27 cellular contexts compared by ENCODE assay signal in genomic region chr6:33404884-33405283, GRCh38. TPM values are rescaled to one million over a fixed set of nuclear protein-coding genes. Genes with fewer than 3 reads are reported as not detected.
DNase-seq lines count a peak whose midpoint lies in the region; ATAC-seq, FAIRE-seq and TF ChIP-seq lines count a peak whose summit lies in the region.
"Had no signal": no experiment of that assay in that cellular context is flagged by ENCODE, and none has a peak within 500 bp of the region (broad histone marks: within the 10 kb centered on the region; RNA-seq: fewer than 3 reads in every experiment).

No MANE protein-coding gene starts in this region.

- no peaks in the 10 kb centered on the region for H3K79me2 ChIP-seq in HepG2 (ENCODE audit: insufficient read depth, low read length)

- intact Hi-C loops in HepG2 (cut with micrococcal nuclease; ENCODE audit: unreplicated experiment) (no loop called here), right lobe of liver (cut with DNase I) (no loop called here)

- DNase-seq in HepG2 (ENCODE audit: low spot score) (no peak), right lobe of liver (no peak), RWPE1 (ENCODE audit: low spot score) (no peak), endothelial cell (ENCODE audit: low spot score) (no peak), H7 (no peak)
- DNase-seq in activated CD4-positive, alpha-beta T cell treated with anti-CD3 and anti-CD28 coated beads, Interleukin-2, amount 50 U/mL, for 4 hours = no peak
- DNase-seq: AML-193; DMS153; DND-41; MV-4-11; NCI-H1105; NCI-H1436 treated with DMSO at 0.1 percent for 48 hours; NCI-H187 treated with DMSO at 0.1 percent for 48 hours; NCI-H446; NCI-H526; NCI-H82; NK-92 treated with Interleukin-12 subunit alpha and Interleukin-12 subunit beta, amount 100 ng/mL, for 24 hours; PC-9; Right ventricle myocardium superior had no signal

- CTCF ChIA-PET in HepG2 (lab: Yijun Ruan, JAX; ENCODE audit: low intra/inter-chr PET ratio, low total read pairs) (no interaction called here), RWPE1 (lab: Yijun Ruan, JAX) (no interaction called here)

- POLR2A ChIA-PET in HepG2 (lab: Yijun Ruan, JAX) (no interaction called here), RWPE1 (lab: Yijun Ruan, JAX; ENCODE audit: low non-redundant PET) (no interaction called here)

- WGBS in HepG2 (ENCODE audit: low lambda C conversion rate) = 97% methylated on average over 17 of the region's 17 CpGs
- WGBS in right lobe of liver (ENCODE audit: insufficient coverage, low coverage, low lambda C conversion rate, missing lambda C conversion rate) = 92% methylated on average over 4 of the region's 17 CpGs

- H4K20me1 ChIP-seq in HepG2 (ENCODE audit: insufficient read depth, low read length) = no peaks in the 10 kb centered on the region

- peaks cover 7% of the 10 kb centered on the region for H3K4me1 Mint-ChIP-seq in endothelial cell (ENCODE audit: unreplicated experiment)

- no TSS peak for BruUV-seq in HepG2 (replicated peaks; lab: Mats Ljungman, UMichigan)

- TF ChIP-seq CTCF in HepG2 (CRISPR knock-in tag; IDR thresholded peaks at IDR 0.05) (no peak), right lobe of liver (IDR thresholded peaks at IDR 0.05) (no peak), RWPE1 (conservative IDR thresholded peaks at IDR 0.05; ENCODE audit: low read depth) (no peak), endothelial cell (IDR thresholded peaks at IDR 0.05; ENCODE audit: unreplicated experiment) (no peak)

- H2AFZ ChIP-seq in HepG2 (ENCODE audit: low read length) = no peak overlapping the region
- H2AFZ ChIP-seq: PC-9 had no signal

- H3K27me3 ChIP-seq in HepG2 (ENCODE audit: control insufficient read depth in 1 of 2, insufficient read depth in 2 of 2, low read length in 2 of 2) (no peaks in the 10 kb centered on the region), right lobe of liver (no peaks in the 10 kb centered on the region), H7 (ENCODE audit: control insufficient read depth, insufficient read depth, low read length) (no peaks in the 10 kb centered on the region)
- H3K27me3 ChIP-seq: SJSA1 had no signal

- in situ Hi-C loops in HepG2 (cut with HindIII; ENCODE audit: extremely low pct_ligation_motif_present, low pct_unique_long_range_greater_than_20kb) = loop anchor here (25.0 kb wide), 1 partner anchor 118 kb away; the partner anchor contains the start of genes B3GALT4, PFDN6, RGL2 and WDR46

- H3K9me3 Mint-ChIP-seq in endothelial cell (ENCODE audit: unreplicated experiment) = no peaks in the 10 kb centered on the region

- H3K36me3 ChIP-seq in HepG2 (replicated peaks in 1 of 2; ENCODE audit: control insufficient read depth in 1 of 2, insufficient read depth in 2 of 2, low read length in 2 of 2) (peaks cover 34 to 70% of the 10 kb centered on the region in 2 experiments), right lobe of liver (no peaks in the 10 kb centered on the region), H7 (replicated peaks; ENCODE audit: control insufficient read depth, insufficient read depth, low read length) (peaks cover 46% of the 10 kb centered on the region)

- no peak for ATAC-seq in HepG2
- no peak for ATAC-seq in right lobe of liver
- no peak for ATAC-seq in SK-N-SH treated with all-trans-retinoic acid at 6 μM for 48 hours
- ATAC-seq: A549, HCT116, K562 had no signal

- TF ChIP-seq EP300 in HepG2 (IDR thresholded peaks at IDR 0.05; ENCODE audit: low read depth in 2 of 2, low read length in 2 of 2) = no peak
- TF ChIP-seq EP300 in HepG2 (CRISPR knock-in tag; IDR thresholded peaks at IDR 0.05; ENCODE audit: borderline replicate concordance) = no peak

- peaks cover 15% of the 10 kb centered on the region for H3K36me3 Mint-ChIP-seq in endothelial cell (ENCODE audit: low read depth, unreplicated experiment)

- TF ChIP-seq RAD21 in HepG2 (CRISPR knock-in tag; IDR thresholded peaks at IDR 0.05) = no peak

- H3K4me3 ChIP-seq in HepG2 (replicated peaks in 1 of 3; ENCODE audit: insufficient read depth in 1 of 3, low read depth in 2 of 3, low read length in 3 of 3) (no peak overlapping the region), right lobe of liver (no peak overlapping the region), H7 (ENCODE audit: insufficient read depth, low read depth, low read length) (no peak overlapping the region)
- H3K4me3 ChIP-seq: A549, K562, PC-9, SJSA1 had no signal

- TF ChIP-seq POLR2A in HepG2 (IDR thresholded peaks at IDR 0.05; ENCODE audit: insufficient read depth in 1 of 2, low read depth in 2 of 2, low read length in 2 of 2) (no peak), right lobe of liver (IDR thresholded peaks at IDR 0.05) (no peak)

- H3K27ac Mint-ChIP-seq in endothelial cell (ENCODE audit: unreplicated experiment) = no peak overlapping the region

- no peak overlapping the region for H3K9ac ChIP-seq in HepG2 (ENCODE audit: insufficient read depth, low read depth, low read length)

- no peak overlapping the region for H3K4me2 ChIP-seq in HepG2 (ENCODE audit: low read depth, low read length)
- H3K4me2 ChIP-seq: A549, PC-9 had no signal

- H3K27ac ChIP-seq in HepG2 (ENCODE audit: extremely low read length, insufficient read depth, low read length) (no peak overlapping the region), right lobe of liver (no peak overlapping the region), RWPE1 (peak overlapping the region; percentile 46)
- H3K27ac ChIP-seq: A549, C4-2B, PC-9, SJSA1 had no signal

- no peak for FAIRE-seq in HepG2 (lab: Jason Lieb, UNC)
- FAIRE-seq: A549, GM12892, H1, K562 had no signal

- peaks cover 5% of the 10 kb centered on the region for H3K27me3 Mint-ChIP-seq in endothelial cell (ENCODE audit: unreplicated experiment)

- H3K9me3 ChIP-seq in HepG2 (ENCODE audit: low read length) (no peaks in the 10 kb centered on the region), right lobe of liver (no peaks in the 10 kb centered on the region)
- H3K9me3 ChIP-seq: A549, SJSA1 had no signal

- H3K4me1 ChIP-seq in HepG2 (ENCODE audit: insufficient read depth, low read length) = peaks cover 11% of the 10 kb centered on the region
- H3K4me1 ChIP-seq in right lobe of liver = no peaks in the 10 kb centered on the region

- peak overlapping the region; percentile 31 for H3K4me3 Mint-ChIP-seq in endothelial cell (ENCODE audit: unreplicated experiment)

RNA-seq across cellular contexts. Expression of gene PHF1, which starts 5.9 kb away (rescaled TPM):
- total RNA-seq in HepG2 (2016; rRNA removed; fragmentation: Illumina TruSeq; extraction: Trizol) = 14.3 and 25.4 TPM in 2 replicates
- total RNA-seq in HepG2 (2016; cell fraction: cytosol; rRNA removed; fragmentation: Illumina TruSeq; extraction: Trizol; ENCODE audit: low read depth) = 8.6 and 10.0 TPM in 2 replicates
- 13.8 and 26.7 TPM in 2 replicates for total RNA-seq in HepG2 (2016; cell fraction: insoluble cytoplasmic fraction; rRNA removed; fragmentation: Illumina TruSeq; extraction: Trizol)
- 20.1 and 20.5 TPM in 2 replicates for total RNA-seq in HepG2 (2016; cell fraction: membrane; rRNA removed; fragmentation: Illumina TruSeq; extraction: Trizol)
- total RNA-seq in HepG2 (2016; cell fraction: nucleus; rRNA removed; fragmentation: Illumina TruSeq; extraction: Trizol) = 25.9 and 27.3 TPM in 2 replicates
- polyA plus RNA-seq in HepG2 (2011; rRNA removed) = 61.9 and 77.2 TPM in 2 replicates
- polyA plus RNA-seq in HepG2 (2011; cell fraction: cytosol; rRNA removed) = 41.5 and 45.3 TPM in 2 replicates
- 358 and 376 TPM in 2 replicates for polyA plus RNA-seq in HepG2 (2011; cell fraction: nucleus; rRNA removed)
- 45.7 and 67.9 TPM in 2 replicates for polyA plus RNA-seq in HepG2 (2012)
- polyA plus RNA-seq in HepG2 (2016; cell fraction: cytosol; fragmentation: Illumina TruSeq; extraction: Trizol; ENCODE audit: low read depth) = 16.9 and 19.4 TPM in 2 replicates
- polyA plus RNA-seq in HepG2 (2016; cell fraction: insoluble cytoplasmic fraction; fragmentation: Illumina TruSeq; extraction: Trizol; ENCODE audit: low read depth) = 26.3 and 31.9 TPM in 2 replicates
- polyA plus RNA-seq in HepG2 (2016; cell fraction: membrane; fragmentation: Illumina TruSeq; extraction: Trizol; ENCODE audit: low read depth) = 31.4 and 34.9 TPM in 2 replicates
- polyA plus RNA-seq in HepG2 (2016; cell fraction: nucleus; fragmentation: Illumina TruSeq; extraction: Trizol; ENCODE audit: insufficient read depth, low read depth) = 98.6 and 111 TPM in 2 replicates
- 22.2 and 35.1 TPM in 2 replicates for polyA minus RNA-seq in HepG2 (2011; rRNA and poly(A)+ RNA removed; ENCODE audit: low replicate concordance)
- polyA minus RNA-seq in HepG2 (2011; cell fraction: cytosol; rRNA and poly(A)+ RNA removed) = 11.8 and 13.5 TPM in 2 replicates
- 33.0 and 41.3 TPM in 2 replicates for polyA minus RNA-seq in HepG2 (2011; cell fraction: nucleus; rRNA and poly(A)+ RNA removed)
- 10 to 100 TPM; 14.7 to 21.3 (median 18.3) TPM for total RNA-seq in right lobe of liver
- 60.0 TPM for total RNA-seq in endothelial cell (ENCODE audit: unreplicated experiment)
- 38.3 and 41.9 TPM in 2 replicates for total RNA-seq in H7 (2014; rRNA removed; shearing (Covaris generic))

RNA-seq across cellular contexts. Expression of gene CUTA, which starts 13.0 kb away (rescaled TPM):
- total RNA-seq in HepG2 (2016; rRNA removed; fragmentation: Illumina TruSeq; extraction: Trizol) (106 and 180 TPM in 2 replicates), right lobe of liver (100 to 1,000 TPM in 3 of 6 experiments, 10 to 100 TPM in 3; 81.4 to 114 (median 97.4) TPM), endothelial cell (ENCODE audit: unreplicated experiment) (163 TPM)
- 87.7 and 122 TPM in 2 replicates for total RNA-seq in HepG2 (2016; cell fraction: cytosol; rRNA removed; fragmentation: Illumina TruSeq; extraction: Trizol; ENCODE audit: low read depth)
- total RNA-seq in HepG2 (2016; cell fraction: insoluble cytoplasmic fraction; rRNA removed; fragmentation: Illumina TruSeq; extraction: Trizol) = 99.2 and 177 TPM in 2 replicates
- total RNA-seq in HepG2 (2016; cell fraction: membrane; rRNA removed; fragmentation: Illumina TruSeq; extraction: Trizol) = 103 and 132 TPM in 2 replicates
- total RNA-seq in HepG2 (2016; cell fraction: nucleus; rRNA removed; fragmentation: Illumina TruSeq; extraction: Trizol) = 108 and 119 TPM in 2 replicates
- polyA plus RNA-seq in HepG2 (2011; rRNA removed) = 169 and 170 TPM in 2 replicates
- 216 and 233 TPM in 2 replicates for polyA plus RNA-seq in HepG2 (2011; cell fraction: cytosol; rRNA removed)
- polyA plus RNA-seq in HepG2 (2011; cell fraction: nucleus; rRNA removed) = 172 and 210 TPM in 2 replicates
- 255 and 283 TPM in 2 replicates for polyA plus RNA-seq in HepG2 (2012)
- 146 and 200 TPM in 2 replicates for polyA plus RNA-seq in HepG2 (2016; cell fraction: cytosol; fragmentation: Illumina TruSeq; extraction: Trizol; ENCODE audit: low read depth)
- 151 and 161 TPM in 2 replicates for polyA plus RNA-seq in HepG2 (2016; cell fraction: insoluble cytoplasmic fraction; fragmentation: Illumina TruSeq; extraction: Trizol; ENCODE audit: low read depth)
- 164 and 192 TPM in 2 replicates for polyA plus RNA-seq in HepG2 (2016; cell fraction: membrane; fragmentation: Illumina TruSeq; extraction: Trizol; ENCODE audit: low read depth)
- polyA plus RNA-seq in HepG2 (2016; cell fraction: nucleus; fragmentation: Illumina TruSeq; extraction: Trizol; ENCODE audit: insufficient read depth, low read depth) = 257 and 280 TPM in 2 replicates
- polyA minus RNA-seq in HepG2 (2011; rRNA and poly(A)+ RNA removed; ENCODE audit: low replicate concordance) = 123 and 177 TPM in 2 replicates
- polyA minus RNA-seq in HepG2 (2011; cell fraction: cytosol; rRNA and poly(A)+ RNA removed) = 58.9 and 70.6 TPM in 2 replicates
- polyA minus RNA-seq in HepG2 (2011; cell fraction: nucleus; rRNA and poly(A)+ RNA removed) = 46.0 and 46.9 TPM in 2 replicates
- total RNA-seq in H7 (2014; rRNA removed; shearing (Covaris generic)) = 168 and 188 TPM in 2 replicates

RNA-seq across cellular contexts. Expression of gene KIFC1, which starts 13.3 kb away (rescaled TPM):
- total RNA-seq in HepG2 (2016; rRNA removed; fragmentation: Illumina TruSeq; extraction: Trizol) (45.5 and 47.6 TPM in 2 replicates), right lobe of liver (1 to 10 TPM in 3 of 6 experiments, under 1 TPM in 2, not detected in 1; 0.29 to 4.4 (median 1.3) TPM), endothelial cell (ENCODE audit: unreplicated experiment) (19.0 TPM)
- total RNA-seq in HepG2 (2016; cell fraction: cytosol; rRNA removed; fragmentation: Illumina TruSeq; extraction: Trizol; ENCODE audit: low read depth) = 7.7 and 8.2 TPM in 2 replicates
- total RNA-seq in HepG2 (2016; cell fraction: insoluble cytoplasmic fraction; rRNA removed; fragmentation: Illumina TruSeq; extraction: Trizol) = 43.2 and 48.8 TPM in 2 replicates
- 18.6 and 22.9 TPM in 2 replicates for total RNA-seq in HepG2 (2016; cell fraction: membrane; rRNA removed; fragmentation: Illumina TruSeq; extraction: Trizol)
- 40.9 and 44.4 TPM in 2 replicates for total RNA-seq in HepG2 (2016; cell fraction: nucleus; rRNA removed; fragmentation: Illumina TruSeq; extraction: Trizol)
- polyA plus RNA-seq in HepG2 (2011; rRNA removed) = 20.4 and 25.0 TPM in 2 replicates
- polyA plus RNA-seq in HepG2 (2011; cell fraction: cytosol; rRNA removed) = 12.6 and 23.6 TPM in 2 replicates
- polyA plus RNA-seq in HepG2 (2011; cell fraction: nucleus; rRNA removed) = 42.5 and 71.9 TPM in 2 replicates
- polyA plus RNA-seq in HepG2 (2012) = 13.7 and 21.2 TPM in 2 replicates
- 3.3 and 3.9 TPM in 2 replicates for polyA plus RNA-seq in HepG2 (2016; cell fraction: cytosol; fragmentation: Illumina TruSeq; extraction: Trizol; ENCODE audit: low read depth)
- polyA plus RNA-seq in HepG2 (2016; cell fraction: insoluble cytoplasmic fraction; fragmentation: Illumina TruSeq; extraction: Trizol; ENCODE audit: low read depth) = 50.9 and 58.4 TPM in 2 replicates
- 6.2 and 7.1 TPM in 2 replicates for polyA plus RNA-seq in HepG2 (2016; cell fraction: membrane; fragmentation: Illumina TruSeq; extraction: Trizol; ENCODE audit: low read depth)
- polyA plus RNA-seq in HepG2 (2016; cell fraction: nucleus; fragmentation: Illumina TruSeq; extraction: Trizol; ENCODE audit: insufficient read depth, low read depth) = 83.2 and 93.0 TPM in 2 replicates
- 36.0 and 106 TPM in 2 replicates for polyA minus RNA-seq in HepG2 (2011; rRNA and poly(A)+ RNA removed; ENCODE audit: low replicate concordance)
- polyA minus RNA-seq in HepG2 (2011; cell fraction: cytosol; rRNA and poly(A)+ RNA removed) = 8.9 and 14.8 TPM in 2 replicates
- 35.4 and 47.3 TPM in 2 replicates for polyA minus RNA-seq in HepG2 (2011; cell fraction: nucleus; rRNA and poly(A)+ RNA removed)
- 101 and 113 TPM in 2 replicates for total RNA-seq in H7 (2014; rRNA removed; shearing (Covaris generic))

RNA-seq across cellular contexts. Expression of gene SYNGAP1, which starts 15.0 kb away (rescaled TPM):
- total RNA-seq in HepG2 (2016; rRNA removed; fragmentation: Illumina TruSeq; extraction: Trizol) (0.41 and 0.75 TPM in 2 replicates), right lobe of liver (1 to 10 TPM; 1.8 to 4.1 (median 2.8) TPM), endothelial cell (ENCODE audit: unreplicated experiment) (48.6 TPM)
- total RNA-seq in HepG2 (2016; cell fraction: cytosol; rRNA removed; fragmentation: Illumina TruSeq; extraction: Trizol; ENCODE audit: low read depth) = 0.09 and 0.10 TPM in 2 replicates
- 0.42 and 0.78 TPM in 2 replicates for total RNA-seq in HepG2 (2016; cell fraction: insoluble cytoplasmic fraction; rRNA removed; fragmentation: Illumina TruSeq; extraction: Trizol)
- 0.14 and 0.15 TPM in 2 replicates for total RNA-seq in HepG2 (2016; cell fraction: membrane; rRNA removed; fragmentation: Illumina TruSeq; extraction: Trizol)
- total RNA-seq in HepG2 (2016; cell fraction: nucleus; rRNA removed; fragmentation: Illumina TruSeq; extraction: Trizol) = 1.1 and 1.4 TPM in 2 replicates
- polyA plus RNA-seq in HepG2 (2011; rRNA removed) = 1.1 and 1.9 TPM in 2 replicates
- polyA plus RNA-seq in HepG2 (2011; cell fraction: cytosol; rRNA removed) = 0.32 and 0.33 TPM in 2 replicates
- 12.4 and 12.6 TPM in 2 replicates for polyA plus RNA-seq in HepG2 (2011; cell fraction: nucleus; rRNA removed)
- polyA plus RNA-seq in HepG2 (2012) = 2.7 and 3.4 TPM in 2 replicates
- polyA plus RNA-seq in HepG2 (2016; cell fraction: cytosol; fragmentation: Illumina TruSeq; extraction: Trizol; ENCODE audit: low read depth) = 0.07 TPM in 2 replicates
- polyA plus RNA-seq in HepG2 (2016; cell fraction: insoluble cytoplasmic fraction; fragmentation: Illumina TruSeq; extraction: Trizol; ENCODE audit: low read depth) = 0.70 and 1.0 TPM in 2 replicates
- polyA plus RNA-seq in HepG2 (2016; cell fraction: membrane; fragmentation: Illumina TruSeq; extraction: Trizol; ENCODE audit: low read depth) = 0.16 and 0.18 TPM in 2 replicates
- 6.2 and 14.4 TPM in 2 replicates for polyA plus RNA-seq in HepG2 (2016; cell fraction: nucleus; fragmentation: Illumina TruSeq; extraction: Trizol; ENCODE audit: insufficient read depth, low read depth)
- 0.98 and 2.6 TPM in 2 replicates for polyA minus RNA-seq in HepG2 (2011; rRNA and poly(A)+ RNA removed; ENCODE audit: low replicate concordance)
- polyA minus RNA-seq in HepG2 (2011; cell fraction: cytosol; rRNA and poly(A)+ RNA removed) = 0.26 and 0.49 TPM in 2 replicates
- 2.2 and 4.4 TPM in 2 replicates for polyA minus RNA-seq in HepG2 (2011; cell fraction: nucleus; rRNA and poly(A)+ RNA removed)
- 8.3 and 13.4 TPM in 2 replicates for total RNA-seq in H7 (2014; rRNA removed; shearing (Covaris generic))

RNA-seq across cellular contexts. Expression of gene ZBTB9, which starts 49.5 kb away (rescaled TPM):
- total RNA-seq in HepG2 (2016; rRNA removed; fragmentation: Illumina TruSeq; extraction: Trizol) = 9.2 and 11.5 TPM in 2 replicates
- 1.1 and 1.9 TPM in 2 replicates for total RNA-seq in HepG2 (2016; cell fraction: cytosol; rRNA removed; fragmentation: Illumina TruSeq; extraction: Trizol; ENCODE audit: low read depth)
- total RNA-seq in HepG2 (2016; cell fraction: insoluble cytoplasmic fraction; rRNA removed; fragmentation: Illumina TruSeq; extraction: Trizol) = 10.0 and 10.1 TPM in 2 replicates
- 4.7 and 6.0 TPM in 2 replicates for total RNA-seq in HepG2 (2016; cell fraction: membrane; rRNA removed; fragmentation: Illumina TruSeq; extraction: Trizol)
- total RNA-seq in HepG2 (2016; cell fraction: nucleus; rRNA removed; fragmentation: Illumina TruSeq; extraction: Trizol) = 6.5 and 6.7 TPM in 2 replicates
- polyA plus RNA-seq in HepG2 (2011; rRNA removed) = 5.3 and 7.1 TPM in 2 replicates
- 3.8 and 5.0 TPM in 2 replicates for polyA plus RNA-seq in HepG2 (2011; cell fraction: cytosol; rRNA removed)
- polyA plus RNA-seq in HepG2 (2011; cell fraction: nucleus; rRNA removed) = 3.6 and 4.8 TPM in 2 replicates
- polyA plus RNA-seq in HepG2 (2012) = 7.1 and 7.6 TPM in 2 replicates
- polyA plus RNA-seq in HepG2 (2016; cell fraction: cytosol; fragmentation: Illumina TruSeq; extraction: Trizol; ENCODE audit: low read depth) = 0.71 and 0.88 TPM in 2 replicates
- polyA plus RNA-seq in HepG2 (2016; cell fraction: insoluble cytoplasmic fraction; fragmentation: Illumina TruSeq; extraction: Trizol; ENCODE audit: low read depth) = 9.1 and 13.0 TPM in 2 replicates
- polyA plus RNA-seq in HepG2 (2016; cell fraction: membrane; fragmentation: Illumina TruSeq; extraction: Trizol; ENCODE audit: low read depth) = 2.4 and 2.5 TPM in 2 replicates
- polyA plus RNA-seq in HepG2 (2016; cell fraction: nucleus; fragmentation: Illumina TruSeq; extraction: Trizol; ENCODE audit: insufficient read depth, low read depth) = 7.9 and 11.1 TPM in 2 replicates
- polyA minus RNA-seq in HepG2 (2011; rRNA and poly(A)+ RNA removed; ENCODE audit: low replicate concordance) = 12.4 and 17.3 TPM in 2 replicates
- polyA minus RNA-seq in HepG2 (2011; cell fraction: cytosol; rRNA and poly(A)+ RNA removed) = 5.9 and 8.3 TPM in 2 replicates
- 4.5 and 5.7 TPM in 2 replicates for polyA minus RNA-seq in HepG2 (2011; cell fraction: nucleus; rRNA and poly(A)+ RNA removed)
- total RNA-seq in right lobe of liver = 1 to 10 TPM; 2.5 to 3.8 (median 2.9) TPM
- 18.7 TPM for total RNA-seq in endothelial cell (ENCODE audit: unreplicated experiment)
- 15.5 and 16.4 TPM in 2 replicates for total RNA-seq in H7 (2014; rRNA removed; shearing (Covaris generic))
